In the genomic region with DNA sequence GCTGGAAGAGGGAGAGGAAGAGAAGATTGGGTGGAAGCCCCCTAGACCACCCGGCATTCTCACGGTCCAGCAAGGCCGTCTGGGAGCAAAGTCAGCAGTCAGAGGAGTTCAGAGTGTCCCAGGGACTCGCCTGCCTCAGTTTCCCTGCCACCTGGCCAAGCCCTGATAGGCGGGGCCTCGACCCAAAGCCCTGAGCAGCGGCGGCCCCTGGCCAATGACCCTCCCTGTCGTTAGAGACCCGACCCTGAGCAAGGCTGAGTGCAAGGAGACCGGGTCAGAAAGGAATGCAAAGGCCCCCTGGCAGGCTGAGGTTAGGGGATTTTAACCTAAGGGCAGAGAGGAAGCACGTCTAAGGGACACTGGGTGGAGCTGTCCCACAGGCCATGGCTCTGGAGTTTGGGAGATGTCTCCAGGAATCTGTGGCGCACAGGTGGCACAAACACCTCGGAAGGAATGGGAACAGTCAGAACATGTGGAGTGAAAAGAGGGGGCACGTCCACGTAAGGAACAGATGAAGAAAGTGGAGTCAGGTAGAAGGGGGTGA, we compare ENCODE assay signal across 14 cellular contexts.
"Had no signal": no experiment of that assay in that cellular context is flagged by ENCODE, and none has a peak within 500 bp of the region (broad histone marks: within the 10 kb centered on the region; RNA-seq: fewer than 3 reads in every experiment).

No MANE protein-coding gene starts in this region.

- FAIRE-seq: keratinocyte had no signal

- H3K36me3 ChIP-seq: left lung had no signal

- H3K27ac ChIP-seq: left lung, testis had no signal

- H3K9me3 ChIP-seq: left lung, testis had no signal

- H3K4me1 ChIP-seq: left lung, testis had no signal

- DNase-seq: activated CD4-positive, alpha-beta T cell treated with anti-CD3 and anti-CD28 coated beads, Interleukin-2, amount 50 U/mL, for 4 hours; activated CD4-positive, CD25-positive, alpha-beta regulatory T cell treated with anti-CD3 and anti-CD28 coated beads, Interleukin-2, amount 50 U/mL, for 72 hours; activated CD8-positive, alpha-beta memory T cell treated with anti-CD3 and anti-CD28 coated beads, Interleukin-2, amount 10 ng/mL, durations not matched to agents 7 days and 5 days; activated gamma-delta T cell; activated T-cell treated with anti-CD3 and anti-CD28 coated beads, Interleukin-2, amount 50 U/mL, for 4 hours; amygdala; cerebellar nuclear complex; glutamatergic neuron; stimulated activated CD4-positive, alpha-beta T cell treated with anti-CD3 and anti-CD28 coated beads, Interleukin-12 subunit alpha, Interleukin-12 subunit beta, amount 100 ng/mL, for 4 hours; stimulated activated naive CD4-positive, alpha-beta T cell treated with Interleukin-2 at 50 U/mL for 16 hours; T-helper 17 cell; testis had no signal

- H3K27me3 ChIP-seq: left lung, testis had no signal

- H3K4me3 ChIP-seq: left lung, testis had no signal

- ATAC-seq: activated CD8-positive, alpha-beta memory T cell treated with anti-CD3 and anti-CD28 coated beads, Interleukin-2, amount 10 ng/mL, durations not matched to agents 7 days and 5 days; activated T-cell treated with anti-CD3 and anti-CD28 coated beads, Interleukin-2, amount 50 U/mL, for 4 hours; left lung; T-helper 17 cell had no signal
